ENCODE assay signal across 1 cellular context in the genomic region with DNA sequence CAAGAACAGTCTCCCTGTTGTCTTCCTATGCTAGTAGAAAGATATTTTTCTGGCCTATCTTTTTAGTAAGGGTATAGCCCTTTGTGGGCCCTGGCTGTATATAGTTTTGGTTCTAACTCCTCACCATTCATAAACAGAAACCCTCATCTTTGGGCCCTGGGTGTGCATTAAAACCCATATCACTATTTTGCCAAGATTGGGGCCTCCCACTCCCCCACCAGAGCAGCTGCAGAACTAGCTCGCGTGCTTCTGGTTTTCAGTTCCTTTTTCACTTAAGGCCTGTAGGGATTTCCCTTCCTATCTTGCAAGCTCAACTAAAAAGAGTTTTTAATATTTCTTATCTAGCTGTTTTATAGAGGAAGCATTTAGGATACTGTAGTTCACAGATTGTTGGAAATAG.
TF ChIP-seq lines count a peak whose summit lies in the region.

No MANE protein-coding gene starts in this region.

TF ChIP-seq in GM23338, 12 proteins besides CTCF, POLR2A, EP300 and RAD21 (continued from another document):
- TF ChIP-seq, protein P1, sequence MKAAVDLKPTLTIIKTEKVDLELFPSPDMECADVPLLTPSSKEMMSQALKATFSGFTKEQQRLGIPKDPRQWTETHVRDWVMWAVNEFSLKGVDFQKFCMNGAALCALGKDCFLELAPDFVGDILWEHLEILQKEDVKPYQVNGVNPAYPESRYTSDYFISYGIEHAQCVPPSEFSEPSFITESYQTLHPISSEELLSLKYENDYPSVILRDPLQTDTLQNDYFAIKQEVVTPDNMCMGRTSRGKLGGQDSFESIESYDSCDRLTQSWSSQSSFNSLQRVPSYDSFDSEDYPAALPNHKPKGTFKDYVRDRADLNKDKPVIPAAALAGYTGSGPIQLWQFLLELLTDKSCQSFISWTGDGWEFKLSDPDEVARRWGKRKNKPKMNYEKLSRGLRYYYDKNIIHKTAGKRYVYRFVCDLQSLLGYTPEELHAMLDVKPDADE (IDR thresholded peaks at IDR 0.05), result no peak
- TF ChIP-seq ZNF114 (CRISPR knock-in tag; IDR thresholded peaks at IDR 0.05), result no peak
- TF ChIP-seq POLR2AphosphoS5 (IDR thresholded peaks at IDR 0.05; ENCODE audit: low read depth), result no peak
